17 cellular contexts compared by ENCODE assay signal in genomic region chr2:97760480-97761049, GRCh38. TPM values are rescaled to one million over a fixed set of nuclear protein-coding genes. Genes with fewer than 3 reads are reported as not detected.
A peak's percentile ranks its signal among the peaks of the same experiment; 100 is the strongest.
DNase-seq lines count a peak whose midpoint lies in the region; ATAC-seq lines count a peak whose summit lies in the region.
"Had no signal": no experiment of that assay in that cellular context is flagged by ENCODE, and none has a peak within 500 bp of the region (broad histone marks: within the 10 kb centered on the region; RNA-seq: fewer than 3 reads in every experiment).

No MANE protein-coding gene starts in this region.

- H3K27ac Mint-ChIP-seq in activated CD8-positive, alpha-beta memory T cell treated with anti-CD3 and anti-CD28 coated beads, Interleukin-2, amount 10 ng/mL, durations not matched to agents 7 days and 5 days: peak overlapping the region; percentile 81
- H3K27ac Mint-ChIP-seq in stimulated activated effector memory CD8-positive, alpha-beta T cell treated with anti-CD3 and anti-CD28 coated beads, Interleukin-12 subunit alpha, Interleukin-12 subunit beta, amount 100 ng/mL, for 72 hours: peak overlapping the region; percentile 68

- DNase-seq in activated CD8-positive, alpha-beta memory T cell treated with anti-CD3 and anti-CD28 coated beads, Interleukin-2, amount 10 ng/mL, durations not matched to agents 7 days and 5 days: no peak
- no peak for DNase-seq in activated CD8-positive, alpha-beta memory T cell treated with anti-CD3 and anti-CD28 coated beads, Interleukin-2, amount 50 U/mL, for 48 hours
- DNase-seq in effector memory CD4-positive, alpha-beta T cell: no peak
- no peak for DNase-seq in stimulated activated effector memory CD8-positive, alpha-beta T cell treated with anti-CD3 and anti-CD28 coated beads, Interleukin-12 subunit alpha, Interleukin-12 subunit beta, amount 100 ng/mL, for 72 hours (ENCODE audit: low spot score in 2 of 2)
- DNase-seq in DMS53 treated with DMSO at 0.1 percent for 48 hours (lab: John Stamatoyannopoulos, UW; ENCODE audit: unreplicated experiment) (no peak), NOMO-1 treated with dmso at 0.1 percent for 144 hours (lab: John Stamatoyannopoulos, UW; ENCODE audit: unreplicated experiment) (no peak), ACHN (no peak)
- DNase-seq: IMR-90, NCI-H1694 treated with DMSO at 0.1 percent for 48 hours, NCI-H82, PC-9, thyroid gland had no signal

- H3K4me3 Mint-ChIP-seq in activated CD8-positive, alpha-beta memory T cell treated with anti-CD3 and anti-CD28 coated beads, Interleukin-2, amount 10 ng/mL, durations not matched to agents 7 days and 5 days: peak overlapping the region; percentile 56
- peak overlapping the region; percentile 50 for H3K4me3 Mint-ChIP-seq in stimulated activated effector memory CD8-positive, alpha-beta T cell treated with anti-CD3 and anti-CD28 coated beads, Interleukin-12 subunit alpha, Interleukin-12 subunit beta, amount 100 ng/mL, for 72 hours

- H3K27ac ChIP-seq in KOPT-K1 (ENCODE audit: low read depth, low read length, poor library complexity, severe bottlenecking): peak overlapping the region; percentile 18
- H3K27ac ChIP-seq in effector memory CD4-positive, alpha-beta T cell (ENCODE audit: insufficient read depth, low read length, poor library complexity, severe bottlenecking): peak overlapping the region; percentile 44
- H3K27ac ChIP-seq: PC-9 had no signal

- H3K4me3 ChIP-seq in effector memory CD4-positive, alpha-beta T cell (ENCODE audit: insufficient read depth, low read depth, low read length, poor library complexity, severe bottlenecking): no peak overlapping the region
- H3K4me3 ChIP-seq: PC-9, smooth muscle cell, thyroid gland had no signal

- peak; percentile 14 for ATAC-seq in activated CD8-positive, alpha-beta memory T cell treated with anti-CD3 and anti-CD28 coated beads, Interleukin-2, amount 10 ng/mL, durations not matched to agents 7 days and 5 days
- ATAC-seq in stimulated activated effector memory CD8-positive, alpha-beta T cell treated with anti-CD3 and anti-CD28 coated beads, Interleukin-12 subunit alpha, Interleukin-12 subunit beta, amount 100 ng/mL, for 72 hours: peak; percentile 27

- H3K27me3 ChIP-seq in effector memory CD4-positive, alpha-beta T cell (replicated peaks; ENCODE audit: control insufficient read depth, insufficient read depth, low read length, poor library complexity, severe bottlenecking): no peaks in the 10 kb centered on the region
- H3K27me3 ChIP-seq: thyroid gland had no signal

- H3K4me1 ChIP-seq in effector memory CD4-positive, alpha-beta T cell (ENCODE audit: control insufficient read depth, insufficient read depth, low read length, poor library complexity, severe bottlenecking): peaks cover 24% of the 10 kb centered on the region

- in situ Hi-C loops in ACHN (cut with HindIII; ENCODE audit: low pct_ligation_motif_present, low pct_unique_long_range_greater_than_20kb, low sequenced_read_pairs): no loop called here

- H3K36me3 ChIP-seq in KOPT-K1 (ENCODE audit: insufficient read depth, low read length): peaks cover 75% of the 10 kb centered on the region
- H3K36me3 ChIP-seq in effector memory CD4-positive, alpha-beta T cell (ENCODE audit: control insufficient read depth, insufficient read depth, low read length): peaks cover 48% of the 10 kb centered on the region

- CTCF ChIA-PET in activated CD8-positive, alpha-beta memory T cell treated with anti-CD3 and anti-CD28 coated beads, Interleukin-2, amount 10 ng/mL, durations not matched to agents 7 days and 5 days (lab: Charles Lee): no interaction called here

- peaks cover 38% of the 10 kb centered on the region for H3K4me1 Mint-ChIP-seq in activated CD8-positive, alpha-beta memory T cell treated with anti-CD3 and anti-CD28 coated beads, Interleukin-2, amount 10 ng/mL, durations not matched to agents 7 days and 5 days
- peaks cover 41% of the 10 kb centered on the region for H3K4me1 Mint-ChIP-seq in stimulated activated effector memory CD8-positive, alpha-beta T cell treated with anti-CD3 and anti-CD28 coated beads, Interleukin-12 subunit alpha, Interleukin-12 subunit beta, amount 100 ng/mL, for 72 hours

- no peaks in the 10 kb centered on the region for H3K9me3 Mint-ChIP-seq in activated CD8-positive, alpha-beta memory T cell treated with anti-CD3 and anti-CD28 coated beads, Interleukin-2, amount 10 ng/mL, durations not matched to agents 7 days and 5 days (ENCODE audit: low read depth)
- no peaks in the 10 kb centered on the region for H3K9me3 Mint-ChIP-seq in stimulated activated effector memory CD8-positive, alpha-beta T cell treated with anti-CD3 and anti-CD28 coated beads, Interleukin-12 subunit alpha, Interleukin-12 subunit beta, amount 100 ng/mL, for 72 hours

- H3K27me3 Mint-ChIP-seq in activated CD8-positive, alpha-beta memory T cell treated with anti-CD3 and anti-CD28 coated beads, Interleukin-2, amount 10 ng/mL, durations not matched to agents 7 days and 5 days: no peaks in the 10 kb centered on the region

- peaks cover 15% of the 10 kb centered on the region for H3K36me3 Mint-ChIP-seq in activated CD8-positive, alpha-beta memory T cell treated with anti-CD3 and anti-CD28 coated beads, Interleukin-2, amount 10 ng/mL, durations not matched to agents 7 days and 5 days
- H3K36me3 Mint-ChIP-seq in stimulated activated effector memory CD8-positive, alpha-beta T cell treated with anti-CD3 and anti-CD28 coated beads, Interleukin-12 subunit alpha, Interleukin-12 subunit beta, amount 100 ng/mL, for 72 hours: peaks cover 81% of the 10 kb centered on the region

- no peaks in the 10 kb centered on the region for H3K9me3 ChIP-seq in KOPT-K1 (ENCODE audit: insufficient read depth, low read length, poor library complexity, severe bottlenecking)
- no peaks in the 10 kb centered on the region for H3K9me3 ChIP-seq in effector memory CD4-positive, alpha-beta T cell (ENCODE audit: control insufficient read depth, low read length)
- H3K9me3 ChIP-seq: thyroid gland had no signal

RNA-seq across cellular contexts. Expression of gene ZAP70, which starts 47.2 kb away (rescaled TPM):
- 100 to 1,000 TPM; 286 to 338 TPM for total RNA-seq in activated CD8-positive, alpha-beta memory T cell treated with anti-CD3 and anti-CD28 coated beads, Interleukin-2, amount 10 ng/mL, durations not matched to agents 7 days and 5 days
- total RNA-seq: H1, PC-9, pulmonary artery endothelial cell, SK-MEL-5 had no signal
